Comparison of ENCODE assay signal across 18 cellular contexts in the genomic region with DNA sequence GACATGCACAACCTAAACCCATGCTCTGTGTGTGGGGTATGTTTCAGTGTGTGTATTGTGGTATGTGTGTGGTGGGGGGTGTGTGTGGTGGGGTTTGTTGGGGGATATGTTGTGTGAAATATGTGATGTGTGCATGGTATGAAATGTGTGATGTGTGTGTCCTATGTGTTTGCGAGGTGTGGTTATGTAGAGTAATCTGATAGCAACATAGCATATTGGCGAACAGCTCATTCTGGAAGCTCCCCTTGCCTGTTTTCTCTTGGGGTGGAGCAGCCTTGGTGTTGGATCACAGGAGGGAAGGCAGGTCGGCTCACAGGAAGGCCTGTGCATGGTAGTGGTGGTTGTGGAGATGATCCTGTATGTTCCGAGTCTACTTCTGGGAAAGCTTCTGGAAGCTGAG.
"Had no signal": no experiment of that assay in that cellular context is flagged by ENCODE, and none has a peak within 500 bp of the region (broad histone marks: within the 10 kb centered on the region; RNA-seq: fewer than 3 reads in every experiment).

No MANE protein-coding gene starts in this region.

- H3K27ac ChIP-seq: body of pancreas, neutrophil, pancreas, spleen had no signal

- H3K9me3 Mint-ChIP-seq: activated B cell treated with CpG ODN at 0.5 μM for 24 hours; activated CD4-positive, alpha-beta T cell treated with anti-CD3 and anti-CD28 coated beads, Interleukin-2, amount 10 ng/mL, durations not matched to agents 24 days and 14 days; activated CD8-positive, alpha-beta T cell treated with anti-CD3 and anti-CD28 coated beads for 36 hours; activated naive CD8-positive, alpha-beta T cell treated with anti-CD3 and anti-CD28 coated beads for 36 hours; immature natural killer cell; naive thymus-derived CD4-positive, alpha-beta T cell; stimulated activated memory B cell treated with anti-CD40 and anti-IgM and Interleukin-4, amounts not matched to agents 10 μg/mL and 1 μg/mL and 100 μg/mL, for 72 hours had no signal

- H3K27me3 ChIP-seq: body of pancreas, heart right ventricle, neutrophil, pancreas, spleen, thyroid gland had no signal

- H3K4me1 ChIP-seq: spleen had no signal

- DNase-seq: activated B cell treated with CpG ODN at 0.5 μM for 24 hours; activated CD4-positive, alpha-beta T cell treated with anti-CD3 and anti-CD28 coated beads, Interleukin-2, amount 10 ng/mL, durations not matched to agents 24 days and 14 days; activated CD8-positive, alpha-beta T cell treated with anti-CD3 and anti-CD28 coated beads for 36 hours; activated naive CD4-positive, alpha-beta T cell; activated naive CD8-positive, alpha-beta T cell treated with anti-CD3 and anti-CD28 coated beads for 36 hours; body of pancreas; cortex of kidney; heart right ventricle; immature natural killer cell; mesenchymal stem cell; naive thymus-derived CD4-positive, alpha-beta T cell; pancreas; spleen; stimulated activated CD4-positive, alpha-beta T cell treated with anti-CD3 and anti-CD28 coated beads, Interleukin-4, amount 100 ng/mL, for 4 hours; thyroid gland had no signal

- H3K4me3 ChIP-seq: body of pancreas, heart right ventricle, pancreas, spleen, thyroid gland had no signal

- H3K9me3 ChIP-seq: body of pancreas, heart right ventricle, neutrophil, pancreas, spleen, thyroid gland had no signal

- H3K4me3 Mint-ChIP-seq: activated B cell treated with CpG ODN at 0.5 μM for 24 hours; activated CD4-positive, alpha-beta T cell treated with anti-CD3 and anti-CD28 coated beads, Interleukin-2, amount 10 ng/mL, durations not matched to agents 24 days and 14 days; activated CD8-positive, alpha-beta T cell treated with anti-CD3 and anti-CD28 coated beads for 36 hours; activated naive CD8-positive, alpha-beta T cell treated with anti-CD3 and anti-CD28 coated beads for 36 hours; immature natural killer cell; naive thymus-derived CD4-positive, alpha-beta T cell; stimulated activated memory B cell treated with anti-CD40 and anti-IgM and Interleukin-4, amounts not matched to agents 10 μg/mL and 1 μg/mL and 100 μg/mL, for 72 hours had no signal

- H3K4me1 Mint-ChIP-seq: activated B cell treated with CpG ODN at 0.5 μM for 24 hours; activated naive CD8-positive, alpha-beta T cell treated with anti-CD3 and anti-CD28 coated beads for 36 hours; stimulated activated memory B cell treated with anti-CD40 and anti-IgM and Interleukin-4, amounts not matched to agents 10 μg/mL and 1 μg/mL and 100 μg/mL, for 72 hours had no signal

- H3K27me3 Mint-ChIP-seq: activated B cell treated with CpG ODN at 0.5 μM for 24 hours; activated CD4-positive, alpha-beta T cell treated with anti-CD3 and anti-CD28 coated beads, Interleukin-2, amount 10 ng/mL, durations not matched to agents 24 days and 14 days; activated CD8-positive, alpha-beta T cell treated with anti-CD3 and anti-CD28 coated beads for 36 hours; activated naive CD8-positive, alpha-beta T cell treated with anti-CD3 and anti-CD28 coated beads for 36 hours; naive thymus-derived CD4-positive, alpha-beta T cell; stimulated activated memory B cell treated with anti-CD40 and anti-IgM and Interleukin-4, amounts not matched to agents 10 μg/mL and 1 μg/mL and 100 μg/mL, for 72 hours had no signal

- H3K27ac Mint-ChIP-seq: activated B cell treated with CpG ODN at 0.5 μM for 24 hours; activated CD4-positive, alpha-beta T cell treated with anti-CD3 and anti-CD28 coated beads, Interleukin-2, amount 10 ng/mL, durations not matched to agents 24 days and 14 days; activated CD8-positive, alpha-beta T cell treated with anti-CD3 and anti-CD28 coated beads for 36 hours; stimulated activated memory B cell treated with anti-CD40 and anti-IgM and Interleukin-4, amounts not matched to agents 10 μg/mL and 1 μg/mL and 100 μg/mL, for 72 hours had no signal

- ATAC-seq: activated CD8-positive, alpha-beta T cell treated with anti-CD3 and anti-CD28 coated beads for 36 hours; esophagus mucosa; naive thymus-derived CD4-positive, alpha-beta T cell; stimulated activated memory B cell treated with anti-CD40 and anti-IgM and Interleukin-4, amounts not matched to agents 10 μg/mL and 1 μg/mL and 100 μg/mL, for 72 hours had no signal
